Comparison of ENCODE assay signal across 9 cellular contexts in the genomic region with DNA sequence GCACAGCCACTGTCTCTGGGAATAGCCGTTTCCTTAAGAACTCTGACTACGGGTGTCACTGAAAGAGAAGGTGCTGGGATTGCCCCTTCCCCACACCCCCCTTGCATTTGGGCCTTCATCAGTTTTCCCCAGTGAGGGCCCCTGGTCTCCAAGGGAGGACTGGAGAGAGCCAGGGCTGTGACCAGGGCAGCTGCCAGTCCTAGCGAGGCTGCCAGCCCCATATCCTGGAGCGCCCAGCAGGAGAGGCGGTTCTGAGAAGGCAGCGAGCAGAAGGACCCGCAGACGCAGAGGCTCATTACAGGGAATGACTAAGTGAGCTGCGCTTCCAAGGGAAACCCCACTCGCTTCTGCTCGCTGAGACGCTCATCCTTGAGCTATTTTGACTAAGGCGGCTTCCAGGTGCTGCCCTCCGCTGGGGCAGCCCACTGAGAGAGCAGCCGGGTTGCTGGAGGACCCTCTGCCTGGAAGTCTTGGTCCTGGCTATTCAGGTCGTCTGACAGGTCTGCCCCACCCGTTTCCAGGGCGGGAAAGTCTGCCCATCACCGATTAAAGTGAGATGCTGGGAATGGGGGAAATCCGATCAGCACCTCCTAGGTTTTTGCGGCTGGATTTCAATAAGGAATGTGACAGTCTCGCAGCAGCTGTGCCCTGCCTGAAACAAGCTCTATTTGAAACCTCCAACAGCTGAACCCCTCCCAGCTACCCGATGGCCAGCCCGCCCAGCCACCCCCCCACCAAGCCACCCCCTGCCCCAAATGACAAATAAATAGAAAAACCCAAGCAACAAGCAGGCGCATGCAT. TPM values are rescaled to one million over a fixed set of nuclear protein-coding genes. Genes with fewer than 3 reads are reported as not detected.
DNase-seq lines count a peak whose midpoint lies in the region; ATAC-seq, FAIRE-seq and TF ChIP-seq lines count a peak whose summit lies in the region.
"Had no signal": no experiment of that assay in that cellular context is flagged by ENCODE, and none has a peak within 500 bp of the region (broad histone marks: within the 10 kb centered on the region; RNA-seq: fewer than 3 reads in every experiment).

No MANE protein-coding gene starts in this region.

- H3K27me3 Mint-ChIP-seq in activated CD8-positive, alpha-beta T cell treated with anti-CD3 and anti-CD28 coated beads for 36 hours: peaks cover 28% of the 10 kb centered on the region

- no peaks in the 10 kb centered on the region for H3K9me3 Mint-ChIP-seq in activated CD8-positive, alpha-beta T cell treated with anti-CD3 and anti-CD28 coated beads for 36 hours
- H3K9me3 Mint-ChIP-seq: activated naive CD4-positive, alpha-beta T cell treated with anti-CD3 and anti-CD28 coated beads, Interleukin-2, amount 50 U/mL, for 24 hours had no signal

- DNase-seq in ACHN (peak; percentile 72), HCEC 1CT (peak; percentile 76), amniotic stem cell (lab: John Stamatoyannopoulos, UW) (peak; percentile 47), kidney epithelial cell (ENCODE audit: low read depth) (peak; percentile 42), urothelium cell line (ENCODE audit: low spot score) (peak; percentile 54), globus pallidus (ENCODE audit: low spot score) (no peak)
- no peak for DNase-seq in activated CD8-positive, alpha-beta T cell treated with anti-CD3 and anti-CD28 coated beads for 36 hours

- TF ChIP-seq CTCF in kidney epithelial cell (IDR thresholded peaks at IDR 0.05; ENCODE audit: insufficient read depth, low read length, poor library complexity, severe bottlenecking): peak; percentile 12
- no peak for TF ChIP-seq CTCF in activated CD8-positive, alpha-beta T cell treated with anti-CD3 and anti-CD28 coated beads for 36 hours (IDR thresholded peaks at IDR 0.05)

- H3K4me1 Mint-ChIP-seq in activated CD8-positive, alpha-beta T cell treated with anti-CD3 and anti-CD28 coated beads for 36 hours (ENCODE audit: low read depth): peaks cover 38% of the 10 kb centered on the region

- in situ Hi-C loops in ACHN (cut with HindIII; ENCODE audit: low pct_ligation_motif_present, low pct_unique_long_range_greater_than_20kb, low sequenced_read_pairs): no loop called here

- FAIRE-seq in urothelium cell line (lab: Jason Lieb, UNC): no peak

- intact Hi-C loops in activated CD8-positive, alpha-beta T cell treated with anti-CD3 and anti-CD28 coated beads for 36 hours (cut with micrococcal nuclease): no loop called here

- H3K27ac Mint-ChIP-seq in activated CD8-positive, alpha-beta T cell treated with anti-CD3 and anti-CD28 coated beads for 36 hours: no peak overlapping the region
- H3K27ac Mint-ChIP-seq: activated naive CD4-positive, alpha-beta T cell treated with anti-CD3 and anti-CD28 coated beads, Interleukin-2, amount 50 U/mL, for 24 hours had no signal

- H3K36me3 ChIP-seq in kidney epithelial cell (ENCODE audit: control insufficient read depth, insufficient read depth, low read length): no peaks in the 10 kb centered on the region

- POLR2A ChIA-PET in activated CD8-positive, alpha-beta T cell treated with anti-CD3 and anti-CD28 coated beads for 36 hours (lab: Charles Lee): no interaction called here

- CTCF ChIA-PET in activated CD8-positive, alpha-beta T cell treated with anti-CD3 and anti-CD28 coated beads for 36 hours (lab: Charles Lee): interaction anchor here (1.4 to 2.8 kb wide), 3 partner anchors 12 to 107 kb away, joined by 4 to 9 read pairs (median 8); no protein-coding TSS in a partner anchor

- no peak overlapping the region for H3K4me3 Mint-ChIP-seq in activated CD8-positive, alpha-beta T cell treated with anti-CD3 and anti-CD28 coated beads for 36 hours
- H3K4me3 Mint-ChIP-seq: activated naive CD4-positive, alpha-beta T cell treated with anti-CD3 and anti-CD28 coated beads, Interleukin-2, amount 50 U/mL, for 24 hours had no signal

- no peak for ATAC-seq in activated CD8-positive, alpha-beta T cell treated with anti-CD3 and anti-CD28 coated beads for 36 hours
- ATAC-seq in GM18907 (IDR thresholded peaks at IDR 0.05; ENCODE audit: unreplicated experiment): no peak

- no peak overlapping the region for H3K4me3 ChIP-seq in kidney epithelial cell (ENCODE audit: low read depth, low read length)

- peaks cover 25% of the 10 kb centered on the region for H3K27me3 ChIP-seq in kidney epithelial cell (ENCODE audit: control insufficient read depth, insufficient read depth, low read length)

- no peaks in the 10 kb centered on the region for H3K36me3 Mint-ChIP-seq in activated CD8-positive, alpha-beta T cell treated with anti-CD3 and anti-CD28 coated beads for 36 hours (ENCODE audit: low read depth)
- H3K36me3 Mint-ChIP-seq: activated naive CD4-positive, alpha-beta T cell treated with anti-CD3 and anti-CD28 coated beads, Interleukin-2, amount 50 U/mL, for 24 hours had no signal

RNA-seq across cellular contexts. Expression of a gene that starts 2.9 kb away (rescaled TPM):
- total RNA-seq in kidney epithelial cell: 0.04 and 0.34 TPM in 2 replicates
- under 1 TPM in 1 of 2 experiments, not detected in 1; 0.11 TPM for total RNA-seq in activated CD8-positive, alpha-beta T cell treated with anti-CD3 and anti-CD28 coated beads for 36 hours

Comparison
In these comparisons a context has a peak if more than half of its experiments do, and no peak if none do; other contexts are left out.
1. DNase-seq: peak in ACHN (single experiment), HCEC 1CT (single experiment), amniotic stem cell (single experiment), kidney epithelial cell (single experiment) and urothelium cell line (single experiment); none in activated CD8-positive, alpha-beta T cell treated with anti-CD3 and anti-CD28 coated beads for 36 hours (single experiment) and globus pallidus (single experiment).